In the genomic region with DNA sequence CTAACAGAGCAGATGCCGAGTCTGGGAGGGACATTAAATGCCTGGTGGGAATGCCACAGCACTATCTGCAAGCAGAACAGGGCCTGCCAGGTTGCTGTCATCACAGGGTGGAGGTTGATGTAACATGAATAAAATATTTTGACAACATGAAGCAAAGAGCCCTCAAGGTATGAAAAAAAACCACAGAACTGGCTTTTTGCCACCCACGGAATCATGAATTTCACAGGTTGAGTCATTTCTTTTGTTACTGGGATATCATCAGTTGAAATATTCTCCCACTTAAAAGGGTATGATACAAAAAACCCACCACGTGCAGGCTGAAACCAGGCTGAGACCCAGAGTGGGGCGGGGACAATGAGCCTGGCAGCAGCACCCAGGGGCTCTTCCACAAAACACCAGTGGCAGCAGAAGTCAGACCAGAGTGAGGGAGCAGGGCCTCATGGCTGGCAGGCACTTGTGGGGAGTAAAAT, we compare ENCODE assay signal across 10 cellular contexts.
DNase-seq lines count a peak whose midpoint lies in the region; ATAC-seq and TF ChIP-seq lines count a peak whose summit lies in the region.
"Had no signal": no experiment of that assay in that cellular context is flagged by ENCODE, and none has a peak within 500 bp of the region (broad histone marks: within the 10 kb centered on the region; RNA-seq: fewer than 3 reads in every experiment).

No MANE protein-coding gene starts in this region.

- H3K9ac ChIP-seq in adipocyte (ENCODE audit: low read length): no peak overlapping the region

- H3K4me1 Mint-ChIP-seq in WTC11: 0 out of 2 replicates have a peak, but pooled peaks cover 2% of the 10 kb centered on the region
- H3K4me1 Mint-ChIP-seq in glutamatergic neuron (ENCODE audit: low read depth, unreplicated experiment): no peaks in the 10 kb centered on the region

- peak; percentile 76 for DNase-seq in AG20443 (ENCODE audit: low spot score)
- peak; percentile 61 for DNase-seq in HT-29 (ENCODE audit: low spot score)
- peak; percentile 72 for DNase-seq in adipocyte (ENCODE audit: low read depth)
- no peak for DNase-seq in lower lobe of right lung
- no peak for DNase-seq in H7
- no peak for DNase-seq in WTC11 (ENCODE audit: low spot score)
- DNase-seq in HAP-1 (ENCODE audit: low spot score in 2 of 2): no peak
- DNase-seq in glutamatergic neuron: no peak

- H3K27me3 Mint-ChIP-seq in WTC11 (ENCODE audit: low read depth) (no peaks in the 10 kb centered on the region), glutamatergic neuron (ENCODE audit: unreplicated experiment) (peaks cover 2% of the 10 kb centered on the region)

- CTCF ChIA-PET in WTC11 (lab: Charles Lee): no interaction called here

- H3K36me3 ChIP-seq in adipocyte (ENCODE audit: control insufficient read depth, insufficient read depth, low read length, severe bottlenecking): peaks cover 14% of the 10 kb centered on the region
- peaks cover 29% of the 10 kb centered on the region for H3K36me3 ChIP-seq in lower lobe of right lung
- no peaks in the 10 kb centered on the region for H3K36me3 ChIP-seq in H7 (replicated peaks; ENCODE audit: control insufficient read depth, insufficient read depth, low read length)
- peaks cover 4% of the 10 kb centered on the region; the same call in 1 of the 2 replicates for H3K36me3 ChIP-seq in HAP-1 (replicated peaks)

- H3K4me3 ChIP-seq in adipocyte (ENCODE audit: low read length) (no peak overlapping the region), lower lobe of right lung (no peak overlapping the region), H7 (ENCODE audit: insufficient read depth, low read depth, low read length) (no peak overlapping the region), HAP-1 (no peak overlapping the region)

- H3K9me3 ChIP-seq in adipocyte (ENCODE audit: control insufficient read depth, low read length) (no peaks in the 10 kb centered on the region), lower lobe of right lung (no peaks in the 10 kb centered on the region), HAP-1 (no peaks in the 10 kb centered on the region)

- H3K4me3 Mint-ChIP-seq in WTC11 (no peak overlapping the region), glutamatergic neuron (ENCODE audit: unreplicated experiment) (no peak overlapping the region)

- ATAC-seq in lower lobe of right lung (peak; percentile 24 to 63), WTC11 (no peak)

- H3K27me3 ChIP-seq in adipocyte (replicated peaks; ENCODE audit: control insufficient read depth, insufficient read depth, low read length) (no peaks in the 10 kb centered on the region), lower lobe of right lung (ENCODE audit: low read depth) (no peaks in the 10 kb centered on the region), H7 (ENCODE audit: control insufficient read depth, insufficient read depth, low read length) (no peaks in the 10 kb centered on the region), HAP-1 (ENCODE audit: low read depth) (no peaks in the 10 kb centered on the region)

- POLR2A ChIA-PET in WTC11 (lab: Charles Lee): no interaction called here

- no peaks in the 10 kb centered on the region for H3K9me3 Mint-ChIP-seq in WTC11
- peaks cover 1% of the 10 kb centered on the region for H3K9me3 Mint-ChIP-seq in glutamatergic neuron (ENCODE audit: unreplicated experiment)

- H3K36me3 Mint-ChIP-seq in WTC11 (no peaks in the 10 kb centered on the region), glutamatergic neuron (ENCODE audit: unreplicated experiment) (no peaks in the 10 kb centered on the region)

- intact Hi-C loops in lower lobe of right lung (cut with DNase I): no loop called here

- in situ Hi-C loops in HAP-1 (cut with MboI; ENCODE audit: low sequenced_read_pairs): no loop called here

- H3K27ac ChIP-seq in lower lobe of right lung: no peak overlapping the region
- H3K27ac ChIP-seq: HL-60, VCaP had no signal

- H3K27ac Mint-ChIP-seq in WTC11: no peak overlapping the region
- H3K27ac Mint-ChIP-seq in glutamatergic neuron (ENCODE audit: unreplicated experiment): no peak overlapping the region

- no peak for TF ChIP-seq CTCF in lower lobe of right lung (IDR thresholded peaks at IDR 0.05)
- TF ChIP-seq CTCF in WTC11 (IDR thresholded peaks at IDR 0.05): no peak
- TF ChIP-seq CTCF in glutamatergic neuron (IDR thresholded peaks at IDR 0.05; ENCODE audit: partially characterized antibody, unreplicated experiment): no peak

- no peaks in the 10 kb centered on the region for H3K4me1 ChIP-seq in adipocyte (ENCODE audit: control insufficient read depth, insufficient read depth, low read length)
- no peaks in the 10 kb centered on the region for H3K4me1 ChIP-seq in lower lobe of right lung
- no peaks in the 10 kb centered on the region for H3K4me1 ChIP-seq in HAP-1

TF ChIP-seq in WTC11, 78 proteins besides CTCF, POLR2A, EP300 and RAD21:
- TF ChIP-seq, protein P1, sequence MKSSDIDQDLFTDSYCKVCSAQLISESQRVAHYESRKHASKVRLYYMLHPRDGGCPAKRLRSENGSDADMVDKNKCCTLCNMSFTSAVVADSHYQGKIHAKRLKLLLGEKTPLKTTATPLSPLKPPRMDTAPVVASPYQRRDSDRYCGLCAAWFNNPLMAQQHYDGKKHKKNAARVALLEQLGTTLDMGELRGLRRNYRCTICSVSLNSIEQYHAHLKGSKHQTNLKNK (CRISPR knock-in tag; IDR thresholded peaks at IDR 0.05): no peak
- TF ChIP-seq, protein P2, sequence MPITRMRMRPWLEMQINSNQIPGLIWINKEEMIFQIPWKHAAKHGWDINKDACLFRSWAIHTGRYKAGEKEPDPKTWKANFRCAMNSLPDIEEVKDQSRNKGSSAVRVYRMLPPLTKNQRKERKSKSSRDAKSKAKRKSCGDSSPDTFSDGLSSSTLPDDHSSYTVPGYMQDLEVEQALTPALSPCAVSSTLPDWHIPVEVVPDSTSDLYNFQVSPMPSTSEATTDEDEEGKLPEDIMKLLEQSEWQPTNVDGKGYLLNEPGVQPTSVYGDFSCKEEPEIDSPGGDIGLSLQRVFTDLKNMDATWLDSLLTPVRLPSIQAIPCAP (CRISPR knock-in tag; IDR thresholded peaks at IDR 0.05): no peak
- TF ChIP-seq, protein P3, sequence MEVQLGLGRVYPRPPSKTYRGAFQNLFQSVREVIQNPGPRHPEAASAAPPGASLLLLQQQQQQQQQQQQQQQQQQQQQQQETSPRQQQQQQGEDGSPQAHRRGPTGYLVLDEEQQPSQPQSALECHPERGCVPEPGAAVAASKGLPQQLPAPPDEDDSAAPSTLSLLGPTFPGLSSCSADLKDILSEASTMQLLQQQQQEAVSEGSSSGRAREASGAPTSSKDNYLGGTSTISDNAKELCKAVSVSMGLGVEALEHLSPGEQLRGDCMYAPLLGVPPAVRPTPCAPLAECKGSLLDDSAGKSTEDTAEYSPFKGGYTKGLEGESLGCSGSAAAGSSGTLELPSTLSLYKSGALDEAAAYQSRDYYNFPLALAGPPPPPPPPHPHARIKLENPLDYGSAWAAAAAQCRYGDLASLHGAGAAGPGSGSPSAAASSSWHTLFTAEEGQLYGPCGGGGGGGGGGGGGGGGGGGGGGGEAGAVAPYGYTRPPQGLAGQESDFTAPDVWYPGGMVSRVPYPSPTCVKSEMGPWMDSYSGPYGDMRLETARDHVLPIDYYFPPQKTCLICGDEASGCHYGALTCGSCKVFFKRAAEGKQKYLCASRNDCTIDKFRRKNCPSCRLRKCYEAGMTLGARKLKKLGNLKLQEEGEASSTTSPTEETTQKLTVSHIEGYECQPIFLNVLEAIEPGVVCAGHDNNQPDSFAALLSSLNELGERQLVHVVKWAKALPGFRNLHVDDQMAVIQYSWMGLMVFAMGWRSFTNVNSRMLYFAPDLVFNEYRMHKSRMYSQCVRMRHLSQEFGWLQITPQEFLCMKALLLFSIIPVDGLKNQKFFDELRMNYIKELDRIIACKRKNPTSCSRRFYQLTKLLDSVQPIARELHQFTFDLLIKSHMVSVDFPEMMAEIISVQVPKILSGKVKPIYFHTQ (CRISPR knock-in tag; IDR thresholded peaks at IDR 0.05): no peak
- TF ChIP-seq, protein P4, sequence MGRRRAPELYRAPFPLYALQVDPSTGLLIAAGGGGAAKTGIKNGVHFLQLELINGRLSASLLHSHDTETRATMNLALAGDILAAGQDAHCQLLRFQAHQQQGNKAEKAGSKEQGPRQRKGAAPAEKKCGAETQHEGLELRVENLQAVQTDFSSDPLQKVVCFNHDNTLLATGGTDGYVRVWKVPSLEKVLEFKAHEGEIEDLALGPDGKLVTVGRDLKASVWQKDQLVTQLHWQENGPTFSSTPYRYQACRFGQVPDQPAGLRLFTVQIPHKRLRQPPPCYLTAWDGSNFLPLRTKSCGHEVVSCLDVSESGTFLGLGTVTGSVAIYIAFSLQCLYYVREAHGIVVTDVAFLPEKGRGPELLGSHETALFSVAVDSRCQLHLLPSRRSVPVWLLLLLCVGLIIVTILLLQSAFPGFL (CRISPR knock-in tag; IDR thresholded peaks at IDR 0.05; ENCODE audit: borderline replicate concordance): no peak
- TF ChIP-seq ELF4 (CRISPR knock-in tag; IDR thresholded peaks at IDR 0.05; ENCODE audit: low read depth): no peak

Comparison
In these comparisons a context has a peak if more than half of its experiments do, and no peak if none do; other contexts are left out.
1. DNase-seq: peak in AG20443 (single experiment), HT-29 (single experiment) and adipocyte (single experiment); none in lower lobe of right lung (single experiment), H7 (single experiment), WTC11 (single experiment), HAP-1 (0 of 2) and glutamatergic neuron (single experiment).